1 cellular context compared by ENCODE assay signal in genomic region chr11:7462706-7463105, GRCh38.
TF ChIP-seq lines count a peak whose summit lies in the region.

No MANE protein-coding gene starts in this region.

TF ChIP-seq in GM12878, 131 proteins besides CTCF, POLR2A, EP300 and RAD21:
- TF ChIP-seq, protein P1, sequence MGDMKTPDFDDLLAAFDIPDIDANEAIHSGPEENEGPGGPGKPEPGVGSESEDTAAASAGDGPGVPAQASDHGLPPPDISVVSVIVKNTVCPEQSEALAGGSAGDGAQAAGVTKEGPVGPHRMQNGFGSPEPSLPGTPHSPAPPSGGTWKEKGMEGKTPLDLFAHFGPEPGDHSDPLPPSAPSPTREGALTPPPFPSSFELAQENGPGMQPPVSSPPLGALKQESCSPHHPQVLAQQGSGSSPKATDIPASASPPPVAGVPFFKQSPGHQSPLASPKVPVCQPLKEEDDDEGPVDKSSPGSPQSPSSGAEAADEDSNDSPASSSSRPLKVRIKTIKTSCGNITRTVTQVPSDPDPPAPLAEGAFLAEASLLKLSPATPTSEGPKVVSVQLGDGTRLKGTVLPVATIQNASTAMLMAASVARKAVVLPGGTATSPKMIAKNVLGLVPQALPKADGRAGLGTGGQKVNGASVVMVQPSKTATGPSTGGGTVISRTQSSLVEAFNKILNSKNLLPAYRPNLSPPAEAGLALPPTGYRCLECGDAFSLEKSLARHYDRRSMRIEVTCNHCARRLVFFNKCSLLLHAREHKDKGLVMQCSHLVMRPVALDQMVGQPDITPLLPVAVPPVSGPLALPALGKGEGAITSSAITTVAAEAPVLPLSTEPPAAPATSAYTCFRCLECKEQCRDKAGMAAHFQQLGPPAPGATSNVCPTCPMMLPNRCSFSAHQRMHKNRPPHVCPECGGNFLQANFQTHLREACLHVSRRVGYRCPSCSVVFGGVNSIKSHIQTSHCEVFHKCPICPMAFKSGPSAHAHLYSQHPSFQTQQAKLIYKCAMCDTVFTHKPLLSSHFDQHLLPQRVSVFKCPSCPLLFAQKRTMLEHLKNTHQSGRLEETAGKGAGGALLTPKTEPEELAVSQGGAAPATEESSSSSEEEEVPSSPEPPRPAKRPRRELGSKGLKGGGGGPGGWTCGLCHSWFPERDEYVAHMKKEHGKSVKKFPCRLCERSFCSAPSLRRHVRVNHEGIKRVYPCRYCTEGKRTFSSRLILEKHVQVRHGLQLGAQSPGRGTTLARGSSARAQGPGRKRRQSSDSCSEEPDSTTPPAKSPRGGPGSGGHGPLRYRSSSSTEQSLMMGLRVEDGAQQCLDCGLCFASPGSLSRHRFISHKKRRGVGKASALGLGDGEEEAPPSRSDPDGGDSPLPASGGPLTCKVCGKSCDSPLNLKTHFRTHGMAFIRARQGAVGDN (IDR thresholded peaks at IDR 0.05) = no peak
- no peak for TF ChIP-seq JUND (IDR thresholded peaks at IDR 0.05; ENCODE audit: low read depth, low read length)
- no peak for TF ChIP-seq KAT2A (conservative IDR thresholded peaks at IDR 0.05; ENCODE audit: control insufficient read depth, low read depth, low read length)
